1 cellular context compared by ENCODE assay signal in genomic region chr10:3828404-3829192, GRCh38.
TF ChIP-seq lines count a peak whose summit lies in the region.

No MANE protein-coding gene starts in this region.

TF ChIP-seq in K562, 482 proteins besides CTCF, POLR2A, EP300 and RAD21 (continued from another document and continues in another):
- TF ChIP-seq THAP12 (CRISPR knock-in tag; IDR thresholded peaks at IDR 0.05) (no peak), TOE1 (IDR thresholded peaks at IDR 0.05; ENCODE audit: borderline replicate concordance) (peak; percentile 64), TOE1 (CRISPR knock-in tag; IDR thresholded peaks at IDR 0.05; ENCODE audit: borderline replicate concordance, low read depth) (no peak), NR1H2 (CRISPR knock-in tag; IDR thresholded peaks at IDR 0.05) (no peak), POLR3A (IDR thresholded peaks at IDR 0.05; ENCODE audit: borderline replicate concordance, extremely low read depth, insufficient read depth, insufficient read length) (no peak), MLX (CRISPR knock-in tag; conservative IDR thresholded peaks at IDR 0.05) (no peak), ZNF324 (CRISPR knock-in tag; IDR thresholded peaks at IDR 0.05) (no peak), CCAR2 (IDR thresholded peaks at IDR 0.05; ENCODE audit: low read depth, low read length) (no peak), TBL1XR1 (IDR thresholded peaks at IDR 0.05; ENCODE audit: low read length in 2 of 2) (no peak), DNMT1 (IDR thresholded peaks at IDR 0.05) (no peak; the same call in 1 of the 2 replicates), RBBP5 (IDR thresholded peaks at IDR 0.05; ENCODE audit: borderline replicate concordance, insufficient read depth, low read length, poor library complexity, severe bottlenecking) (no peak), TBP (optimal IDR thresholded peaks at IDR 0.05; ENCODE audit: low read depth, low read length) (no peak), ZNF551 (CRISPR knock-in tag; IDR thresholded peaks at IDR 0.05) (no peak), PURB (CRISPR knock-in tag; IDR thresholded peaks at IDR 0.05; ENCODE audit: low read depth) (no peak), POLR2B (IDR thresholded peaks at IDR 0.05; ENCODE audit: low read depth, partially characterized antibody) (no peak), SRF (CRISPR knock-in tag; IDR thresholded peaks at IDR 0.05) (no peak), ZFPM2 (CRISPR knock-in tag; IDR thresholded peaks at IDR 0.05) (no peak), NFXL1 (CRISPR knock-in tag; IDR thresholded peaks at IDR 0.05) (no peak), ZNF655 (CRISPR knock-in tag; IDR thresholded peaks at IDR 0.05) (no peak), PHF8 (IDR thresholded peaks at IDR 0.05; ENCODE audit: borderline replicate concordance, low read length) (0 out of 2 replicates have a peak, but pooled peaks have one; percentile 16), HDAC2 (IDR thresholded peaks at IDR 0.05) (0 out of 2 replicates have a peak, but pooled peaks have one; percentile 30), CC2D1A (IDR thresholded peaks at IDR 0.05) (no peak), HDAC3 (IDR thresholded peaks at IDR 0.05; ENCODE audit: borderline replicate concordance, partially characterized antibody) (no peak), NFE2 (IDR thresholded peaks at IDR 0.05; ENCODE audit: low read depth) (peak; percentile 17; the same call in 1 of the 2 replicates), KLF13 (tag; IDR thresholded peaks at IDR 0.05; ENCODE audit: borderline replicate concordance, low read depth) (no peak), ZBTB40 (IDR thresholded peaks at IDR 0.05) (peak; percentile 39; the same call in 1 of the 2 replicates), ZBTB40 (CRISPR knock-in tag; IDR thresholded peaks at IDR 0.05) (no peak), ELK3 (CRISPR knock-in tag; IDR thresholded peaks at IDR 0.05) (no peak), MEF2D (tag; conservative IDR thresholded peaks at IDR 0.05; ENCODE audit: low read depth) (no peak), KLF6 (CRISPR knock-in tag; IDR thresholded peaks at IDR 0.05; ENCODE audit: borderline replicate concordance) (no peak), NFRKB (IDR thresholded peaks at IDR 0.05; ENCODE audit: low read depth) (peak; percentile 14; the same call in 1 of the 2 replicates), HBP1 (CRISPR knock-in tag; IDR thresholded peaks at IDR 0.05) (0 out of 2 replicates have a peak, but pooled peaks have one; percentile 3)
- TF ChIP-seq, protein P1, sequence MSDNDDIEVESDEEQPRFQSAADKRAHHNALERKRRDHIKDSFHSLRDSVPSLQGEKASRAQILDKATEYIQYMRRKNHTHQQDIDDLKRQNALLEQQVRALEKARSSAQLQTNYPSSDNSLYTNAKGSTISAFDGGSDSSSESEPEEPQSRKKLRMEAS (CRISPR knock-in tag; IDR thresholded peaks at IDR 0.05), result 0 out of 2 replicates have a peak, but pooled peaks have one; percentile 22
- TF ChIP-seq, protein P2, sequence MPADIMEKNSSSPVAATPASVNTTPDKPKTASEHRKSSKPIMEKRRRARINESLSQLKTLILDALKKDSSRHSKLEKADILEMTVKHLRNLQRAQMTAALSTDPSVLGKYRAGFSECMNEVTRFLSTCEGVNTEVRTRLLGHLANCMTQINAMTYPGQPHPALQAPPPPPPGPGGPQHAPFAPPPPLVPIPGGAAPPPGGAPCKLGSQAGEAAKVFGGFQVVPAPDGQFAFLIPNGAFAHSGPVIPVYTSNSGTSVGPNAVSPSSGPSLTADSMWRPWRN (IDR thresholded peaks at IDR 0.05; ENCODE audit: low read depth), result no peak
- TF ChIP-seq, protein P3, sequence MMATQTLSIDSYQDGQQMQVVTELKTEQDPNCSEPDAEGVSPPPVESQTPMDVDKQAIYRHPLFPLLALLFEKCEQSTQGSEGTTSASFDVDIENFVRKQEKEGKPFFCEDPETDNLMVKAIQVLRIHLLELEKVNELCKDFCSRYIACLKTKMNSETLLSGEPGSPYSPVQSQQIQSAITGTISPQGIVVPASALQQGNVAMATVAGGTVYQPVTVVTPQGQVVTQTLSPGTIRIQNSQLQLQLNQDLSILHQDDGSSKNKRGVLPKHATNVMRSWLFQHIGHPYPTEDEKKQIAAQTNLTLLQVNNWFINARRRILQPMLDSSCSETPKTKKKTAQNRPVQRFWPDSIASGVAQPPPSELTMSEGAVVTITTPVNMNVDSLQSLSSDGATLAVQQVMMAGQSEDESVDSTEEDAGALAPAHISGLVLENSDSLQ (IDR thresholded peaks at IDR 0.05), result no peak
- TF ChIP-seq, protein P4, sequence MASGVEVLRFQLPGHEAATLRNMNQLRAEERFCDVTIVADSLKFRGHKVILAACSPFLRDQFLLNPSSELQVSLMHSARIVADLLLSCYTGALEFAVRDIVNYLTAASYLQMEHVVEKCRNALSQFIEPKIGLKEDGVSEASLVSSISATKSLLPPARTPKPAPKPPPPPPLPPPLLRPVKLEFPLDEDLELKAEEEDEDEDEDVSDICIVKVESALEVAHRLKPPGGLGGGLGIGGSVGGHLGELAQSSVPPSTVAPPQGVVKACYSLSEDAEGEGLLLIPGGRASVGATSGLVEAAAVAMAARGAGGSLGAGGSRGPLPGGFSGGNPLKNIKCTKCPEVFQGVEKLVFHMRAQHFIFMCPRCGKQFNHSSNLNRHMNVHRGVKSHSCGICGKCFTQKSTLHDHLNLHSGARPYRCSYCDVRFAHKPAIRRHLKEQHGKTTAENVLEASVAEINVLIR (CRISPR knock-in tag; IDR thresholded peaks at IDR 0.05), result 0 out of 2 replicates have a peak, but pooled peaks have one; percentile 28
